ENCODE assay signal across 32 cellular contexts in the genomic region with DNA sequence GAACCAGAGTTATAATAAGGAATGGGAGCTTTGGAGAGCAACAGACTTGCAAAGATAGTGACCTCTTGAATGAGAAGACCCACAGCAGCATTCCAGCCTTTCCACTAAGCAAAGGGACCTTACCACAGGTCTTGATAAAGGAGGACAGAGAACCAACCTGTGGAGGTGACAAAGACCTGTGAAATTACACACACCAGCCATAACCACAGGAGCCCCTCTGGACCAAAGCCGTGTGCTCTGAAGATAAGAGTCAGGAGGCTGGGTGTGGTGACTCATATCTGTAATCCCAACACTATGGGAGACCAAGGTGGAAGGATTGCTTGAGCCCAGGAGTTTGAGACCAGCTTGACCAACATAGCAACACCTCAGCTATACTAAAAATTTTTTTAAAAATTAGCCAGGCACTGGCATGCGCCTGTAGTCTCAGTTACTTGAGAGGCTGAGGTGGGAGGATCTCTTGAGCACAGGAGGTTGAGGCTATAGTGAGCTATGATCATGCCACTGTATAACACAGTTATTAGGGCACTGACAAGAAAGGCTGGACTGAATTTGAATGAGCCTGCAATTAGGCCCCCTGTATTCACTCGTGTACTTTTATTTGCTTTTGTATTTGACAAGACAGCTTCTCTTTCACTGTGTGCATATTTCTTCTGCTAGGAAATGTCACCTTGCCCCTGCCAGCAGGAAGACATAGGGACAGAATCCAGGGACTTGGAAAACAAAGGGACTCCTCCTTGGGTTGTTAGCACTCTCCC. TPM values are rescaled to one million over a fixed set of nuclear protein-coding genes. Genes with fewer than 3 reads are reported as not detected.
DNase-seq lines count a peak whose midpoint lies in the region; FAIRE-seq and TF ChIP-seq lines count a peak whose summit lies in the region.
"Had no signal": no experiment of that assay in that cellular context is flagged by ENCODE, and none has a peak within 500 bp of the region (broad histone marks: within the 10 kb centered on the region; RNA-seq: fewer than 3 reads in every experiment).

No MANE protein-coding gene starts in this region.

- H3K79me2 ChIP-seq in hepatocyte, result no peaks in the 10 kb centered on the region

- no peaks in the 10 kb centered on the region for H4K20me1 ChIP-seq in hepatocyte (ENCODE audit: insufficient read depth, poor library complexity, severe bottlenecking)

- no peak overlapping the region for H3K27ac ChIP-seq in hepatocyte
- H3K27ac ChIP-seq: colonic mucosa, esophagus squamous epithelium, gastrocnemius medialis, left ventricle myocardium inferior, spleen, thoracic aorta had no signal

- 57% methylated on average over 3 of the region's 3 CpGs for WGBS in hepatocyte (ENCODE audit: low lambda C conversion rate, missing lambda C conversion rate)

- no peak overlapping the region for H3K4me2 ChIP-seq in hepatocyte

- DNase-seq in DMS53 treated with DMSO at 0.1 percent for 48 hours (lab: John Stamatoyannopoulos, UW; ENCODE audit: unreplicated experiment) (peak; percentile 8), NCI-H146 (lab: John Stamatoyannopoulos, UW) (peak; percentile 72), RCC 7860 (ENCODE audit: low spot score) (peak; percentile 87), hepatocyte (ENCODE audit: low spot score) (peak; percentile 34), SHP77 (lab: John Stamatoyannopoulos, UW) (no peak), posterior vena cava (ENCODE audit: low spot score) (no peak), AML-193 (lab: John Stamatoyannopoulos, UW) (no peak)
- no peak for DNase-seq in activated CD4-positive, CD25-positive, alpha-beta regulatory T cell (lab: John Stamatoyannopoulos, UW)
- DNase-seq: activated CD4-positive, alpha-beta T cell treated with anti-CD3 and anti-CD28 coated beads for 4 hours; activated naive CD4-positive, alpha-beta T cell treated with Interleukin-2 at 50 U/mL for 16 hours; activated T-cell treated with anti-CD3 and anti-CD28 coated beads, Interleukin-2, amount 50 U/mL, for 72 hours; amygdala; C1 segment of cervical spinal cord; Calu3; colonic mucosa; esophagus squamous epithelium; gastrocnemius medialis; HCEC 1CT; hypothalamus; left ventricle myocardium inferior; MG63; naive thymus-derived CD8-positive, alpha-beta T cell; NCI-H82; retina; SIG-M5; spleen; stimulated activated CD4-positive, alpha-beta T cell treated with anti-CD3 and anti-CD28 coated beads, Interleukin-4, amount 100 ng/mL, for 24 hours; stimulated activated naive CD4-positive, alpha-beta T cell; T-cell had no signal

- H2AFZ ChIP-seq in hepatocyte, result no peak overlapping the region

- H3K27me3 ChIP-seq in hepatocyte, result no peaks in the 10 kb centered on the region
- H3K27me3 ChIP-seq: colonic mucosa, esophagus squamous epithelium, gastrocnemius medialis, MG63, spleen had no signal

- TF ChIP-seq CTCF in hepatocyte (IDR thresholded peaks at IDR 0.05; ENCODE audit: poor library complexity), result no peak

- H3K4me3 ChIP-seq in hepatocyte, result no peak overlapping the region
- H3K4me3 ChIP-seq: colonic mucosa, esophagus squamous epithelium, gastrocnemius medialis, left ventricle myocardium inferior, MG63, spleen, thoracic aorta had no signal

- intact Hi-C loops in posterior vena cava (cut with DNase I), result no loop called here

- H3K36me3 ChIP-seq in hepatocyte (replicated peaks; ENCODE audit: insufficient read depth, low read depth), result no peaks in the 10 kb centered on the region
- H3K36me3 ChIP-seq: colonic mucosa, esophagus squamous epithelium, gastrocnemius medialis, left ventricle myocardium inferior, MG63, spleen, thoracic aorta had no signal

- H3K4me1 ChIP-seq in hepatocyte (ENCODE audit: insufficient read depth), result peaks cover under 1% of the 10 kb centered on the region
- H3K4me1 ChIP-seq: gastrocnemius medialis, left ventricle myocardium inferior, spleen had no signal

- no peaks in the 10 kb centered on the region for H3K9me2 ChIP-seq in hepatocyte (replicated peaks; ENCODE audit: insufficient read depth)

- no peaks in the 10 kb centered on the region for H3K9me3 ChIP-seq in hepatocyte (ENCODE audit: low read depth)
- H3K9me3 ChIP-seq: colonic mucosa, esophagus squamous epithelium, gastrocnemius medialis, left ventricle myocardium inferior, MG63, spleen, thoracic aorta had no signal

- peak; percentile 90 for FAIRE-seq in RCC 7860 (lab: Jason Lieb, UNC)

RNA-seq across cellular contexts. Expression of a gene that starts 4.2 kb away (rescaled TPM):
- total RNA-seq in hepatocyte, result 0.52 and 0.80 TPM in 2 replicates
- 0.80 and 1.1 TPM in 2 replicates for polyA plus RNA-seq in hepatocyte
- total RNA-seq in posterior vena cava, result 1 to 10 TPM; 4.0 to 4.8 TPM
- total RNA-seq: mesothelial cell of epicardium, OCI-LY7 had no signal

Comparison
In these comparisons a context has a peak if more than half of its experiments do, and no peak if none do; other contexts are left out.
1. DNase-seq: peak in DMS53 treated with DMSO at 0.1 percent for 48 hours (single experiment), NCI-H146 (single experiment), RCC 7860 (single experiment) and hepatocyte (single experiment); none in SHP77 (0 of 2), posterior vena cava (single experiment), AML-193 (0 of 2) and activated CD4-positive, CD25-positive, alpha-beta regulatory T cell (0 of 4).